Comparison of ENCODE assay signal across 1 cellular context in the genomic region with DNA sequence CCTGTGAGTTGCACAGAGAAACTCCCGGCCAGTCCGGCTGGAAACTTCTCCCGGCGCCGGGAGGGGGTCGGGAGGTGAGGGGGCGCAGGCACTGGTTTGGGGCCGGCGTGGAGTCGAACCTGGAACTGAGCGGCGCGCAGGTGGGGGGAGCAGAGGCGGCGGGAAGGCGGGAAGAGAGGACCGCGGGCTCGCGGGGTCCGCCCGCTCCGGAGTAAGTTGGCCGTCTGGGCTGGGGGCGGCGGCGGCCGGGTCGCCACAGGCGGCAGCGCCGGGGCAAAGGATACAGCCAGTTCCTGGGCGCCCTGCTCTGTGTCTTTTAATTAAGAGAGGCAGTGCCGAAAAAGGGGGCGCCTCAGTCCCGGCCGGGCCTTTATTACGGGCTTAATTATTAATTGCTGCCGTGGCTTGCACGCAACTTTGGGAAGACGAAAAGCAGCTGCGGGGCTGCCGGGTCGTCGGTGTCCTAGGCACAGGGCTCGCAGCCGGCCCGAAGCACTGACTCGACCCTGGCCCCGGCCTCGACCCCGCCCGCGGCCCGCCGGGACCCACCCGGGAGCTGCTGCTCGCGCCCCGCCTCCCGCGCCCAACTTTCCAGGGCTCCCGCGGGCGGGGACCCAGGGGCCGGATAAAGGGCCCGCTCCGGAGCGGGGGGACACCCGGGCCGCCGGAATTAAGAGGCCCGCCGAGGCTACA.
TF ChIP-seq lines count a peak whose summit lies in the region.

No MANE protein-coding gene starts in this region.

TF ChIP-seq in SK-N-SH, 30 proteins besides CTCF, POLR2A, EP300 and RAD21 (continued from another document):
- TF ChIP-seq, protein P1, sequence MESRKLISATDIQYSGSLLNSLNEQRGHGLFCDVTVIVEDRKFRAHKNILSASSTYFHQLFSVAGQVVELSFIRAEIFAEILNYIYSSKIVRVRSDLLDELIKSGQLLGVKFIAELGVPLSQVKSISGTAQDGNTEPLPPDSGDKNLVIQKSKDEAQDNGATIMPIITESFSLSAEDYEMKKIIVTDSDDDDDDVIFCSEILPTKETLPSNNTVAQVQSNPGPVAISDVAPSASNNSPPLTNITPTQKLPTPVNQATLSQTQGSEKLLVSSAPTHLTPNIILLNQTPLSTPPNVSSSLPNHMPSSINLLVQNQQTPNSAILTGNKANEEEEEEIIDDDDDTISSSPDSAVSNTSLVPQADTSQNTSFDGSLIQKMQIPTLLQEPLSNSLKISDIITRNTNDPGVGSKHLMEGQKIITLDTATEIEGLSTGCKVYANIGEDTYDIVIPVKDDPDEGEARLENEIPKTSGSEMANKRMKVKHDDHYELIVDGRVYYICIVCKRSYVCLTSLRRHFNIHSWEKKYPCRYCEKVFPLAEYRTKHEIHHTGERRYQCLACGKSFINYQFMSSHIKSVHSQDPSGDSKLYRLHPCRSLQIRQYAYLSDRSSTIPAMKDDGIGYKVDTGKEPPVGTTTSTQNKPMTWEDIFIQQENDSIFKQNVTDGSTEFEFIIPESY (IDR thresholded peaks at IDR 0.05; ENCODE audit: borderline replicate concordance, low read depth), result no peak
- no peak for TF ChIP-seq JUND (IDR thresholded peaks at IDR 0.05)
- TF ChIP-seq POLR2AphosphoS5 (IDR thresholded peaks at IDR 0.05; ENCODE audit: low read depth, low read length), result no peak
- TF ChIP-seq ELF1 (IDR thresholded peaks at IDR 0.05), result no peak
- TF ChIP-seq EZH2phosphoT487 (IDR thresholded peaks at IDR 0.05; ENCODE audit: borderline replicate concordance, low read depth), result no peak
- no peak for TF ChIP-seq TEAD4 (IDR thresholded peaks at IDR 0.05; ENCODE audit: borderline replicate concordance, insufficient read depth)
- no peak for TF ChIP-seq GABPA (IDR thresholded peaks at IDR 0.05; ENCODE audit: low read depth)
- TF ChIP-seq, protein P2, sequence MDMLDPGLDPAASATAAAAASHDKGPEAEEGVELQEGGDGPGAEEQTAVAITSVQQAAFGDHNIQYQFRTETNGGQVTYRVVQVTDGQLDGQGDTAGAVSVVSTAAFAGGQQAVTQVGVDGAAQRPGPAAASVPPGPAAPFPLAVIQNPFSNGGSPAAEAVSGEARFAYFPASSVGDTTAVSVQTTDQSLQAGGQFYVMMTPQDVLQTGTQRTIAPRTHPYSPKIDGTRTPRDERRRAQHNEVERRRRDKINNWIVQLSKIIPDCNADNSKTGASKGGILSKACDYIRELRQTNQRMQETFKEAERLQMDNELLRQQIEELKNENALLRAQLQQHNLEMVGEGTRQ (IDR thresholded peaks at IDR 0.05; ENCODE audit: borderline replicate concordance, low read depth, low read length), result no peak
